Comparison of ENCODE assay signal across 11 cellular contexts in the genomic region with DNA sequence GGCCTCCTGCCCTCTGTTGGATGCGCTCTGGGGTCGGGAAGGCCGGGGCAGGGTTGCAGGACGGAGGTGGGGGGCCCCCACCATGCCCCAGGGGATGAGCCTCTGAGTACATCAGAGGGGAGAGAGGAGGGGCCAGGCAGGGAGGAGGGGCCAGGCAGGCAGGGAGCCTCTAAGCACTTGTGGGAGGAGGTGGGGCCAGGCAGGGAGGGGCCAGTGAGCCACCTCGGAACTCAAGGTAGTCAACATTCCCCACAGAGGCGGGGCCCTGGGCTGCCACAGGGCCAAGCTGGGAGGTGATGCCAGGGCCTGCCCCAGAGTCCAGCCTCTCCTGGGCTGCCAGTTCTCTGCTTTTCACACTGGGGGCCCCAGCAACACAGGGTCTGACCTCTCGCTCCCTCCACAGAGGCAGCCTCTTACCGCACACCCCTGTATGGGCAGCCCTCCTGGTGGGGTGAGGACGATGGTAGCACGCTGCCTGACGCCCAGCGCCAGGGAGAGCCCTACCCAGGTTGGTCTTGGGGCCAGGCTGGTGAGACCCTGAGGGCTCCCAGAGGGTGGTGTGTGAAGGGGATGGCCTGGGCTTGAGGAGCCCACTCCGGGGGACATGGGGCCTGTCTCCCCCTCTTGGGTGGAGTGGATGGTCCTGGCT. TPM values are rescaled to one million over a fixed set of nuclear protein-coding genes. Genes with fewer than 3 reads are reported as not detected.
DNase-seq lines count a peak whose midpoint lies in the region; TF ChIP-seq lines count a peak whose summit lies in the region.
"Had no signal": no experiment of that assay in that cellular context is flagged by ENCODE, and none has a peak within 500 bp of the region (broad histone marks: within the 10 kb centered on the region; RNA-seq: fewer than 3 reads in every experiment).

No MANE protein-coding gene starts in this region.

- 75 to 80% (median 76%) methylated on average over 12 to 13 of the region's 13 CpGs for WGBS in spleen, 5 donors

- no peak overlapping the region for H3K4me3 ChIP-seq in spleen

- H3K27ac ChIP-seq in spleen, result no peak overlapping the region
- H3K27ac ChIP-seq: C4-2B had no signal

- no peak for TF ChIP-seq POLR2A in spleen (IDR thresholded peaks at IDR 0.05)

- peaks cover 5% of the 10 kb centered on the region for H3K36me3 Mint-ChIP-seq in endothelial cell (ENCODE audit: low read depth, unreplicated experiment)
- H3K36me3 Mint-ChIP-seq: activated naive CD4-positive, alpha-beta T cell treated with anti-CD3 and anti-CD28 coated beads, Interleukin-2, amount 50 U/mL, for 24 hours had no signal

- H3K9me3 Mint-ChIP-seq in endothelial cell (ENCODE audit: unreplicated experiment), result no peaks in the 10 kb centered on the region
- H3K9me3 Mint-ChIP-seq: activated naive CD4-positive, alpha-beta T cell treated with anti-CD3 and anti-CD28 coated beads, Interleukin-2, amount 50 U/mL, for 24 hours had no signal

- no peaks in the 10 kb centered on the region for H3K4me1 Mint-ChIP-seq in endothelial cell (ENCODE audit: unreplicated experiment)
- H3K4me1 Mint-ChIP-seq: activated naive CD4-positive, alpha-beta T cell treated with anti-CD3 and anti-CD28 coated beads, Interleukin-2, amount 50 U/mL, for 24 hours had no signal

- intact Hi-C loops in spleen (cut with DNase I; ENCODE audit: low total_unique reads), result no loop called here

- peaks cover 4% of the 10 kb centered on the region for H3K27me3 Mint-ChIP-seq in endothelial cell (ENCODE audit: unreplicated experiment)
- H3K27me3 Mint-ChIP-seq: activated naive CD4-positive, alpha-beta T cell treated with anti-CD3 and anti-CD28 coated beads, Interleukin-2, amount 50 U/mL, for 24 hours had no signal

- H3K27ac Mint-ChIP-seq in endothelial cell (ENCODE audit: unreplicated experiment), result no peak overlapping the region
- H3K27ac Mint-ChIP-seq: activated naive CD4-positive, alpha-beta T cell treated with anti-CD3 and anti-CD28 coated beads, Interleukin-2, amount 50 U/mL, for 24 hours had no signal

- no peaks in the 10 kb centered on the region for H3K27me3 ChIP-seq in spleen (replicated peaks in 1 of 7)

- H3K36me3 ChIP-seq in spleen, result peaks cover 0 to 67% (median 6%) of the 10 kb centered on the region in 6 donors

- DNase-seq in NCI-H524 (lab: John Stamatoyannopoulos, UW) (peak; percentile 18 to 54), NCI-H524 treated with DMSO at 0.1 percent for 48 hours (lab: John Stamatoyannopoulos, UW) (no peak), NCI-H226 (peak; percentile 79), endothelial cell (ENCODE audit: low spot score) (peak; percentile 4), spleen (peak; percentile 68), GOT3 (lab: John Stamatoyannopoulos, UW) (no peak), NCI-H1048 (lab: John Stamatoyannopoulos, UW) (no peak)
- DNase-seq in stimulated activated naive CD4-positive, alpha-beta T cell (lab: John Stamatoyannopoulos, UW), result no peak
- DNase-seq: hypothalamus had no signal

- no peaks in the 10 kb centered on the region for H3K9me3 ChIP-seq in spleen

- no peaks in the 10 kb centered on the region for H3K4me1 ChIP-seq in spleen

- no peak for TF ChIP-seq CTCF in endothelial cell (IDR thresholded peaks at IDR 0.05; ENCODE audit: unreplicated experiment)
- TF ChIP-seq CTCF in spleen (IDR thresholded peaks at IDR 0.05 in 8 of 11, conservative IDR thresholded peaks at IDR 0.05 in 3 of 11), result no peak

- H3K4me3 Mint-ChIP-seq in endothelial cell (ENCODE audit: unreplicated experiment), result no peak overlapping the region
- H3K4me3 Mint-ChIP-seq: activated naive CD4-positive, alpha-beta T cell treated with anti-CD3 and anti-CD28 coated beads, Interleukin-2, amount 50 U/mL, for 24 hours had no signal

RNA-seq across cellular contexts. Expression of gene CEP170B, which starts 17.4 kb away (rescaled TPM):
- total RNA-seq in endothelial cell (ENCODE audit: unreplicated experiment) (11.3 TPM), spleen (10 to 100 TPM in 1 of 7 donors, 1 to 10 TPM in 6; 5.2 to 12.6 (median 5.9) TPM)
- 1 to 10 TPM in 1 of 3 donors, under 1 TPM in 2; 0.58 to 3.8 (median 0.72) TPM for polyA plus RNA-seq in spleen

RNA-seq across cellular contexts. Expression of gene PLD4, which starts 42.2 kb away (rescaled TPM):
- total RNA-seq in endothelial cell (ENCODE audit: unreplicated experiment) (1.3 TPM), spleen (10 to 100 TPM in 6 of 7 donors, 1 to 10 TPM in 1; 5.4 to 30.2 (median 13.9) TPM)
- 10 to 100 TPM; 25.8 to 31.3 (median 29.8) TPM for polyA plus RNA-seq in spleen

Comparison
In these comparisons a context has a peak if more than half of its experiments do, and no peak if none do; other contexts are left out.
1. DNase-seq: peak in NCI-H524 (2 of 2), NCI-H226 (single experiment), endothelial cell (single experiment) and spleen (single experiment); none in NCI-H524 treated with DMSO at 0.1 percent for 48 hours (single experiment), GOT3 (single experiment), NCI-H1048 (single experiment) and stimulated activated naive CD4-positive, alpha-beta T cell (0 of 6).